Comparison of ENCODE assay signal across 18 cellular contexts in the genomic region with DNA sequence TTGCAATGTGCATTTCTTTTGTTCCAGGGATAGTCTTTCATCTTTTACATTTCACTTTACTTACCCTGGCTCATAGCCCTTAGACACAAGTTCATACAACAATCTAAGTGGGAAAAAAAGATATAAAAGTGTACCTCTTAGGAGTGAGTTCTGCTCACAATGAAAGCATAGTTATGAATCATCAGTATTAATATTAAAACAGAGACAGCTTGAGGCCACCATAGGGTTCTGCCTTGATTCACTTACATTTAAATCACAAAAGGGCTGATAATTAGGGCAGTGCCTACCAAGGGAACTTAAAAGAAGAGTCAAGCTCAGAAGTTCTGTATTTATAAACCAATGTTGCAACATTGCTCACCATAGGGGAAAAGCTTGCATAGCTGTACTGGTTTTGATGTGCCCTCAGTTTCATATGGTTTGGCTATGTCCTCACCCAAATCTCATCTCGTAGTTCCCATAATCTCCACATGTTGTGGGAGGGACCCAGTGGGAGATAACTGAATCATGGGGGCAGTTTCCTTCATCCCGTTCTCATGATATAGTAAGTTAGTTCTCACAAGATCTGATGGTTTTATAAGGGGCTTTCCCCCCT.
DNase-seq lines count a peak whose midpoint lies in the region; ATAC-seq and TF ChIP-seq lines count a peak whose summit lies in the region.
"Had no signal": no experiment of that assay in that cellular context is flagged by ENCODE, and none has a peak within 500 bp of the region (broad histone marks: within the 10 kb centered on the region; RNA-seq: fewer than 3 reads in every experiment).

No MANE protein-coding gene starts in this region.

- no peak overlapping the region; the same call in 1 of the 2 replicates for H4K91ac ChIP-seq in IMR-90 (ENCODE audit: insufficient read depth, low read depth, low read length)

- no peak overlapping the region for H2AK9ac ChIP-seq in IMR-90 (replicated peaks; ENCODE audit: low read depth, low read length, poor library complexity)

- no peaks in the 10 kb centered on the region for H3K79me2 ChIP-seq in SK-N-SH (ENCODE audit: insufficient read depth)

- intact Hi-C loops in A673 (cut with micrococcal nuclease; ENCODE audit: unreplicated experiment) (no loop called here), IMR-90 (cut with micrococcal nuclease) (no loop called here), aorta (cut with DNase I) (no loop called here)

- H3K9me1 ChIP-seq in IMR-90 (ENCODE audit: insufficient read depth, low read length), result no peaks in the 10 kb centered on the region; the same call in 1 of the 2 replicates

- no peak overlapping the region for H2BK15ac ChIP-seq in IMR-90 (ENCODE audit: low read depth, low read length)

- 0 out of 2 replicates have a peak overlapping the region, but pooled peaks have one; percentile 3 for H3K18ac ChIP-seq in IMR-90 (ENCODE audit: low read depth, low read length)

- in situ Hi-C loops in IMR-90 (cut with MboI; ENCODE audit: low sequenced_read_pairs), result no loop called here

- H3K36me3 ChIP-seq in A673 (ENCODE audit: insufficient read depth, low read length, poor library complexity, severe bottlenecking), result no peaks in the 10 kb centered on the region
- H3K36me3 ChIP-seq in IMR-90 (ENCODE audit: control insufficient read depth, insufficient read depth, low read length), result peaks cover 24% of the 10 kb centered on the region
- no peaks in the 10 kb centered on the region for H3K36me3 ChIP-seq in aorta (ENCODE audit: control insufficient read depth in 1 of 2, insufficient read depth in 2 of 2, low read length in 1 of 2)
- H3K36me3 ChIP-seq in SK-N-SH (replicated peaks in 1 of 2; ENCODE audit: control insufficient read depth in 1 of 2, insufficient read depth in 2 of 2, low read length in 1 of 2), result no peaks in the 10 kb centered on the region
- H3K36me3 ChIP-seq: uterus had no signal

- no peak overlapping the region for H3K56ac ChIP-seq in IMR-90 (ENCODE audit: extremely low read depth, insufficient read depth, low read length)

- no peak for TF ChIP-seq CTCF in A673 (conservative IDR thresholded peaks at IDR 0.05; ENCODE audit: low read depth, low read length)
- TF ChIP-seq CTCF in IMR-90 (conservative IDR thresholded peaks at IDR 0.05; ENCODE audit: low read depth, low read length), result no peak
- no peak for TF ChIP-seq CTCF in foreskin keratinocyte (conservative IDR thresholded peaks at IDR 0.05)
- TF ChIP-seq CTCF in SK-N-SH (IDR thresholded peaks at IDR 0.05), result no peak

- H4K5ac ChIP-seq in IMR-90 (ENCODE audit: low read depth, low read length), result no peak overlapping the region

- peak overlapping the region; percentile 17 for H2BK5ac ChIP-seq in IMR-90 (ENCODE audit: low read depth, low read length, poor library complexity, severe bottlenecking)

- no peaks in the 10 kb centered on the region for H3K9me3 ChIP-seq in A673 (ENCODE audit: low read depth, low read length, poor library complexity, severe bottlenecking)
- H3K9me3 ChIP-seq in IMR-90 (ENCODE audit: control insufficient read depth, insufficient read depth, low read length), result no peaks in the 10 kb centered on the region
- H3K9me3 ChIP-seq in aorta (ENCODE audit: control insufficient read depth, low read length), result no peaks in the 10 kb centered on the region
- H3K9me3 ChIP-seq in SK-N-SH, result no peaks in the 10 kb centered on the region
- H3K9me3 ChIP-seq: uterus had no signal

- H3K4ac ChIP-seq in IMR-90 (ENCODE audit: low read depth, low read length), result peak overlapping the region; percentile 33; the same call in 1 of the 2 replicates

- dilution Hi-C loops in IMR-90 (cut with HindIII; ENCODE audit: low sequenced_read_pairs, unreplicated experiment), result no loop called here

- DNase-seq in A673 (ENCODE audit: low spot score), result peak; percentile 19
- DNase-seq in IMR-90, result no peak
- DNase-seq in amniotic epithelial cell (ENCODE audit: low read depth), result peak; percentile 60
- DNase-seq in foreskin keratinocyte, result peak in 1 of 2 donors; percentile 48
- DNase-seq in aorta, result no peak
- no peak for DNase-seq in SK-N-SH
- DNase-seq in NCI-H510A treated with DMSO at 0.1 percent for 48 hours (lab: John Stamatoyannopoulos, UW), result no peak
- DNase-seq: activated CD8-positive, alpha-beta memory T cell treated with anti-CD3 and anti-CD28 coated beads, Interleukin-2, amount 50 U/mL, for 4 hours; HCEC 1CT; hippocampal formation; NCI-H1694 treated with DMSO at 0.1 percent for 48 hours; NCI-H748 treated with DMSO at 0.1 percent for 48 hours; PC-3; posterior cingulate gyrus; Right ventricle myocardium superior; uterus had no signal

- H3K27me3 ChIP-seq in A673 (replicated peaks; ENCODE audit: insufficient read depth, low read depth, low read length, poor library complexity), result peaks cover 8% of the 10 kb centered on the region
- no peaks in the 10 kb centered on the region for H3K27me3 ChIP-seq in IMR-90 (ENCODE audit: control insufficient read depth, insufficient read depth, low read length)
- no peaks in the 10 kb centered on the region for H3K27me3 ChIP-seq in foreskin keratinocyte
- H3K27me3 ChIP-seq in aorta (ENCODE audit: control insufficient read depth in 1 of 2, insufficient read depth in 2 of 2, low read length in 1 of 2), result no peaks in the 10 kb centered on the region
- no peaks in the 10 kb centered on the region for H3K27me3 ChIP-seq in SK-N-SH (ENCODE audit: insufficient read depth)
- H3K27me3 ChIP-seq: uterus had no signal

- BruUV-seq in A673 (replicated peaks; lab: Mats Ljungman, UMichigan), result no TSS peak
- no TSS peak for BruUV-seq in IMR-90 (replicated peaks; lab: Mats Ljungman, UMichigan)

- ATAC-seq in IMR-90 (ENCODE audit: low read depth), result peak; percentile 38
- ATAC-seq in foreskin keratinocyte, result peak; percentile 48
- ATAC-seq in aorta (ENCODE audit: low FRiP score), result no peak
- ATAC-seq in HG03432 (IDR thresholded peaks at IDR 0.05; ENCODE audit: unreplicated experiment), result no peak
- ATAC-seq: PC-3 had no signal

- H3K4me2 ChIP-seq in IMR-90 (ENCODE audit: low read depth, low read length), result no peak overlapping the region
- no peak overlapping the region for H3K4me2 ChIP-seq in SK-N-SH

- H3K27ac ChIP-seq in A673 (ENCODE audit: low read depth, low read length, poor library complexity, severe bottlenecking) (no peak overlapping the region), IMR-90 (ENCODE audit: insufficient read depth, low read length) (peak overlapping the region; percentile 54; the same call in 1 of the 2 replicates), foreskin keratinocyte (no peak overlapping the region), aorta (ENCODE audit: low read depth in 1 of 2, low read length in 2 of 2) (no peak overlapping the region), SK-N-SH (ENCODE audit: low read depth in 2 of 2, low read length in 1 of 2) (no peak overlapping the region)
- H3K27ac ChIP-seq: C4-2B had no signal

- H4K8ac ChIP-seq in IMR-90 (ENCODE audit: low read depth in 2 of 2, low read length in 2 of 2), result peak overlapping the region in 1 of 2 experiments; percentile 35; a peak in 2 of 4 replicates

- no CpG with 5 or more reads among the region's 2 CpGs for WGBS in IMR-90 (ENCODE audit: extremely low coverage in 2 of 2, insufficient read length in 1 of 2), 2 experiments
- WGBS in aorta, 2 donors, result 82 to 89% methylated on average over 2 of the region's 2 CpGs
- WGBS in SK-N-SH (ENCODE audit: low lambda C conversion rate), result 85% methylated on average over 2 of the region's 2 CpGs

- H4K20me1 ChIP-seq in IMR-90 (ENCODE audit: insufficient read depth, low read length), result no peaks in the 10 kb centered on the region
- H4K20me1 ChIP-seq in SK-N-SH (ENCODE audit: insufficient read depth), result no peaks in the 10 kb centered on the region

- peaks cover 0 to 20% of the 10 kb centered on the region in 2 experiments; a peak in 3 of 4 replicates for H3K79me1 ChIP-seq in IMR-90 (ENCODE audit: low read depth in 1 of 2, low read length in 2 of 2)

- H3K9ac ChIP-seq in IMR-90 (ENCODE audit: low read depth, low read length) (no peak overlapping the region), SK-N-SH (no peak overlapping the region)

- TF ChIP-seq POLR2A in IMR-90 (IDR thresholded peaks at IDR 0.05; ENCODE audit: low read depth, low read length), result no peak

- no peak overlapping the region for H2AFZ ChIP-seq in IMR-90 (replicated peaks; ENCODE audit: low read length, poor library complexity)
- H2AFZ ChIP-seq in SK-N-SH (ENCODE audit: low read depth), result no peak overlapping the region

- peak overlapping the region; percentile 22; the same call in 1 of the 2 replicates for H2BK20ac ChIP-seq in IMR-90 (ENCODE audit: low read depth, low read length)

- H3F3A ChIP-seq in SK-N-SH (replicated peaks; ENCODE audit: insufficient read depth), result no peaks in the 10 kb centered on the region

- no peak overlapping the region for H3K4me3 ChIP-seq in A673 (ENCODE audit: low read depth, low read length, poor library complexity, severe bottlenecking)
- H3K4me3 ChIP-seq in IMR-90 (ENCODE audit: insufficient read depth, low read depth, low read length), result no peak overlapping the region
- H3K4me3 ChIP-seq in aorta (ENCODE audit: low read length in 2 of 2), result no peak overlapping the region
- H3K4me3 ChIP-seq in SK-N-SH (ENCODE audit: low read depth in 2 of 2, low read length in 1 of 2), result no peak overlapping the region
- H3K4me3 ChIP-seq: uterus had no signal

- H2BK120ac ChIP-seq in IMR-90 (ENCODE audit: low read depth, low read length), result peak overlapping the region; percentile 22; the same call in 1 of the 2 replicates

- no peaks in the 10 kb centered on the region for H3K9me2 ChIP-seq in SK-N-SH

- H3K4me1 ChIP-seq in A673 (ENCODE audit: insufficient read depth, low read length, poor library complexity, severe bottlenecking) (no peaks in the 10 kb centered on the region), IMR-90 (ENCODE audit: control insufficient read depth, insufficient read depth, low read length) (peaks cover 8% of the 10 kb centered on the region), foreskin keratinocyte (peaks cover 6% of the 10 kb centered on the region), aorta (ENCODE audit: control insufficient read depth in 1 of 2, insufficient read depth in 2 of 2, low read length in 2 of 2) (no peaks in the 10 kb centered on the region), SK-N-SH (ENCODE audit: control insufficient read depth in 1 of 2, insufficient read depth in 2 of 2, low read depth in 1 of 2, low read length in 1 of 2) (0 out of 4 replicates have a peak, but pooled peaks cover 0 to 2% of the 10 kb centered on the region in 2 experiments)
- H3K4me1 ChIP-seq: uterus had no signal

- H2AK5ac ChIP-seq in IMR-90 (ENCODE audit: low read depth, low read length), result peak overlapping the region; percentile 51

- POLR2A ChIA-PET in A673 (lab: Charles Lee; ENCODE audit: low non-redundant PET), result no interaction called here
- POLR2A ChIA-PET in IMR-90 (lab: Charles Lee; ENCODE audit: unreplicated experiment), result no interaction called here
- POLR2A ChIA-PET in SK-N-SH (lab: Yijun Ruan, JAX), result no interaction called here

- peak overlapping the region; percentile 48; the same call in 1 of the 2 replicates for H3K14ac ChIP-seq in IMR-90 (replicated peaks; ENCODE audit: low read depth, low read length)

- TF ChIP-seq RAD21 in IMR-90 (IDR thresholded peaks at IDR 0.05; ENCODE audit: low read length) (no peak), SK-N-SH (IDR thresholded peaks at IDR 0.05; ENCODE audit: low read length) (no peak)

- peak overlapping the region; percentile 37; the same call in 1 of the 2 replicates for H3K23ac ChIP-seq in IMR-90 (ENCODE audit: low read depth, low read length)

- TF ChIP-seq EP300 in SK-N-SH (IDR thresholded peaks at IDR 0.05; ENCODE audit: borderline replicate concordance in 1 of 2, low read depth in 1 of 2, low read length in 1 of 2), result no peak

- CTCF ChIA-PET in A673 (lab: Charles Lee), result no interaction called here
- CTCF ChIA-PET in IMR-90 (lab: Yijun Ruan, JAX), result no interaction called here
- CTCF ChIA-PET in SK-N-SH (lab: Yijun Ruan, JAX), result no interaction called here

Comparison
In these comparisons a context has a peak if more than half of its experiments do, and no peak if none do; other contexts are left out.
1. DNase-seq: peak in A673 (single experiment) and amniotic epithelial cell (single experiment); none in IMR-90 (single experiment), aorta (0 of 2), SK-N-SH (single experiment) and NCI-H510A treated with DMSO at 0.1 percent for 48 hours (single experiment).
2. ATAC-seq: peak in IMR-90 (single experiment) and foreskin keratinocyte (single experiment); none in aorta (single experiment) and HG03432 (single experiment).